In the genomic region with DNA sequence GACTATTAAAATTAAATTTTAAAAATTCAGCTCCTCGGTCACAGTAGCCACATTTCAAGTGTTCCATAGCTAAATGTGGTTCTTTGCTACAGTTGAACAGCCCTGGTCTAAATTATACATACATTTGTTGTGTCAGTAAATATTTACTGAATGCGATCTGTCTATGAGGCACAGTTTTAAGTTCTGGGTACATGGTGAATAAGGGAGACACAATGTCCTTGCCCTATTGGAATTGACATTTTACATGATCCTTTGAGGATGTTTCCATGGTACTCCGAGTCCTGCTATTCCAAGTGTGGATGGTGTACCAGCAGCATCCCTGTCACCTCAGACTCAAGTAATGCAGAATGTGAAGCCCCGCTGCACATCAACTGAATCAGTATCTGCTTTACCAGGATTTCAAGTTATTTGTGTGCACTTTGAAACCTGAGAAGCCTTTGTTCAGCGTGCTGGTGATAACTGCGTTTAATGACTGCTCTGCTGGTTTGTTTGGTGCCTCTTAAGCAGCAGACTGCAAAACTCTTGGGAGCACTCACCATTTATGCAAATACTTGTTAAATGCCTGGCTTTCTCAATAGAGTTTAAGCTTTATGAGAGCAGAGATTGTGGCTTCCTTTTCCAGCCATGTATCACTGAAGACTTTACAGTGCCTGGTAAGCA, we compare ENCODE assay signal across 1 cellular context.
TF ChIP-seq lines count a peak whose summit lies in the region.

No MANE protein-coding gene starts in this region.

TF ChIP-seq in IMR-90, 13 proteins besides CTCF, POLR2A, EP300 and RAD21 (continued from another document):
- TF ChIP-seq SMC3 (IDR thresholded peaks at IDR 0.05; ENCODE audit: low read depth, low read length) (no peak), MAZ (IDR thresholded peaks at IDR 0.05; ENCODE audit: borderline replicate concordance, low read depth, low read length) (no peak), MAFK (IDR thresholded peaks at IDR 0.05; ENCODE audit: low read depth, low read length) (no peak), MXI1 (IDR thresholded peaks at IDR 0.05; ENCODE audit: borderline replicate concordance, low read depth, low read length) (no peak), BHLHE40 (IDR thresholded peaks at IDR 0.05; ENCODE audit: low read depth, low read length) (no peak), CEBPB (IDR thresholded peaks at IDR 0.05; ENCODE audit: low read depth, low read length) (no peak), ELK1 (IDR thresholded peaks at IDR 0.05; ENCODE audit: borderline replicate concordance, low read depth, low read length) (no peak), RFX5 (IDR thresholded peaks at IDR 0.05; ENCODE audit: low read depth, low read length) (no peak)
- TF ChIP-seq, protein P1, sequence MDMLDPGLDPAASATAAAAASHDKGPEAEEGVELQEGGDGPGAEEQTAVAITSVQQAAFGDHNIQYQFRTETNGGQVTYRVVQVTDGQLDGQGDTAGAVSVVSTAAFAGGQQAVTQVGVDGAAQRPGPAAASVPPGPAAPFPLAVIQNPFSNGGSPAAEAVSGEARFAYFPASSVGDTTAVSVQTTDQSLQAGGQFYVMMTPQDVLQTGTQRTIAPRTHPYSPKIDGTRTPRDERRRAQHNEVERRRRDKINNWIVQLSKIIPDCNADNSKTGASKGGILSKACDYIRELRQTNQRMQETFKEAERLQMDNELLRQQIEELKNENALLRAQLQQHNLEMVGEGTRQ (IDR thresholded peaks at IDR 0.05; ENCODE audit: low read depth, low read length): no peak
